2 cellular contexts compared by ENCODE assay signal in the genomic region with DNA sequence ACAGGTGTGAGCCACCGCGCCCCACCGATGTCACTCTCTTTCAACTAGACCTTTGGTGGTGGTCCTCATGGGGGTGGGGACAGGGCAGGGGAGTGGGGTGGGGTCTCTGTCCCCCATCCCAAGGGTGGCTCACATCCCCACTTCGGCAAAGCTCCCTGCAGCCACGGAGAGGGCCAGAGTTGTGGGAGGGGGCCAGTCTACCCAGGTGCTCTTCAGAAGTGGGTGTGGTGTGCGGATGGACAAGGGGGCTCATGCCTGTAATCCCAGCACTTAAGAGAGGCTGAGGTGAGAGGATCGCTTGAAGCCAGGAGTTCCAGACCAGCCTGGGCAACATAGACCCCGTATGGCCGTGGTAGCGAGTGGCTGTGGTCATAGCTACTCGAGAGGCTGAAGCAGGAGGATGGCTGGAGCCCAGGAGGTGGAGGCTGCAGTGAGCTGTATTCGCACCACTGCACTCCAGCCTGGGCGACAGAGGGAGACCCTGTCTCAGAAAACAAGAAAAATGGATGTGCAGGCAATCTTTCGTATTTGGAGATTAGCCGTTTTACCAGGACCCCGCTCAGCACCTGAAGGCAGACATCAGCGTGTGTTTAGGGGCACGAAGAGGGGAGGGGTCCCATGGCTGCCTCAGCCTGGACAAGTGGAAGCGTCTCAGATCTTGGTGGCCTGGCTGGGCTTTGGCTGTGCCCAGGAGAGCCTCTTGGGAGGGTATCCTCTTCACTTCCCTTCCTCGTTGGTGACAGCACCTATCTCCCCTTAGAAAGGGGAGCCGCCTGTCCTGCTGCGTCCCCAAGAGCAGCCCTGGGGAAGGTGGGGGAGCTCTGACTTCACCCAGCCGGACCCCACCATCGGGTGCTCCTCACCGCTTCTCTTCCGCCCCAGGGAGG.
TF ChIP-seq lines count a peak whose summit lies in the region.

No MANE protein-coding gene starts in this region.

TF ChIP-seq in SK-N-SH, 30 proteins besides CTCF, POLR2A, EP300 and RAD21 (continued from another document):
- TF ChIP-seq, protein P1, sequence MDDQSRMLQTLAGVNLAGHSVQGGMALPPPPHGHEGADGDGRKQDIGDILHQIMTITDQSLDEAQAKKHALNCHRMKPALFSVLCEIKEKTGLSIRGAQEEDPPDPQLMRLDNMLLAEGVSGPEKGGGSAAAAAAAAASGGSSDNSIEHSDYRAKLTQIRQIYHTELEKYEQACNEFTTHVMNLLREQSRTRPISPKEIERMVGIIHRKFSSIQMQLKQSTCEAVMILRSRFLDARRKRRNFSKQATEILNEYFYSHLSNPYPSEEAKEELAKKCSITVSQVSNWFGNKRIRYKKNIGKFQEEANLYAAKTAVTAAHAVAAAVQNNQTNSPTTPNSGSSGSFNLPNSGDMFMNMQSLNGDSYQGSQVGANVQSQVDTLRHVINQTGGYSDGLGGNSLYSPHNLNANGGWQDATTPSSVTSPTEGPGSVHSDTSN (IDR thresholded peaks at IDR 0.05) = no peak

TF ChIP-seq in SK-N-SH treated with all-trans-retinoic acid at 6 μM for 48 hours, 23 proteins besides CTCF, POLR2A, EP300 and RAD21 (continued from another document):
- TF ChIP-seq TSHZ2 (CRISPR knock-in tag; IDR thresholded peaks at IDR 0.05) = no peak
- TF ChIP-seq ZFP30 (CRISPR knock-in tag; IDR thresholded peaks at IDR 0.05) = no peak
- TF ChIP-seq ZFP3 (CRISPR knock-in tag; IDR thresholded peaks at IDR 0.05) = no peak
- no peak for TF ChIP-seq TOX (CRISPR knock-in tag; IDR thresholded peaks at IDR 0.05; ENCODE audit: borderline replicate concordance)
- no peak for TF ChIP-seq ESRRG (CRISPR knock-in tag; IDR thresholded peaks at IDR 0.05)
- no peak for TF ChIP-seq ISL1 (CRISPR knock-in tag; IDR thresholded peaks at IDR 0.05)
- no peak for TF ChIP-seq RARB (CRISPR knock-in tag; IDR thresholded peaks at IDR 0.05)
- no peak for TF ChIP-seq PATZ1 (CRISPR knock-in tag; IDR thresholded peaks at IDR 0.05; ENCODE audit: borderline replicate concordance)
- no peak for TF ChIP-seq ARNTL (CRISPR knock-in tag; IDR thresholded peaks at IDR 0.05; ENCODE audit: borderline replicate concordance, low read depth)
- TF ChIP-seq OSR1 (CRISPR knock-in tag; IDR thresholded peaks at IDR 0.05) = no peak
- TF ChIP-seq BACH2 (CRISPR knock-in tag; IDR thresholded peaks at IDR 0.05; ENCODE audit: borderline replicate concordance) = no peak
- TF ChIP-seq ZC3H10 (CRISPR knock-in tag; IDR thresholded peaks at IDR 0.05) = no peak
- no peak for TF ChIP-seq POU6F1 (CRISPR knock-in tag; IDR thresholded peaks at IDR 0.05; ENCODE audit: borderline replicate concordance, low read depth)
